16 cellular contexts compared by ENCODE assay signal in genomic region chr13:51261610-51262249, GRCh38. TPM values are rescaled to one million over a fixed set of nuclear protein-coding genes. Genes with fewer than 3 reads are reported as not detected.
A peak's percentile ranks its signal among the peaks of the same experiment; 100 is the strongest.
DNase-seq lines count a peak whose midpoint lies in the region; ATAC-seq and TF ChIP-seq lines count a peak whose summit lies in the region.
"Had no signal": no experiment of that assay in that cellular context is flagged by ENCODE, and none has a peak within 500 bp of the region (broad histone marks: within the 10 kb centered on the region; RNA-seq: fewer than 3 reads in every experiment).

No MANE protein-coding gene starts in this region.

- H3K27ac ChIP-seq in HUES48 (ENCODE audit: low read depth, low read length) (peak overlapping the region; percentile 41), esophagus muscularis mucosa (replicated peaks in 1 of 4) (peak overlapping the region; percentile 49 to 76 (median 62)), left lung (no peak overlapping the region)

- CTCF ChIA-PET in activated CD4-positive, alpha-beta memory T cell treated with anti-CD3 and anti-CD28 coated beads for 36 hours (lab: Charles Lee): interaction anchor here (1.4 to 2.2 kb wide), 2 partner anchors 24 to 26 kb away, joined by 4 to 10 read pairs; no protein-coding TSS in a partner anchor

- H3K27ac Mint-ChIP-seq in activated CD4-positive, alpha-beta memory T cell treated with anti-CD3 and anti-CD28 coated beads for 36 hours: no peak overlapping the region
- H3K27ac Mint-ChIP-seq: CD4-positive, CD25-positive, alpha-beta regulatory T cell had no signal

- no peaks in the 10 kb centered on the region for H3K36me3 Mint-ChIP-seq in activated CD4-positive, alpha-beta memory T cell treated with anti-CD3 and anti-CD28 coated beads for 36 hours
- H3K36me3 Mint-ChIP-seq: CD4-positive, CD25-positive, alpha-beta regulatory T cell had no signal

- H3K4me1 ChIP-seq in HUES48 (ENCODE audit: control insufficient read depth, insufficient read depth, low read length) (peaks cover 34% of the 10 kb centered on the region), esophagus muscularis mucosa (peaks cover 30 to 49% (median 41%) of the 10 kb centered on the region in 4 donors), left lung (no peaks in the 10 kb centered on the region)

- TF ChIP-seq POLR2A in esophagus muscularis mucosa (IDR thresholded peaks at IDR 0.05; ENCODE audit: low read depth): no peak

- H3K27me3 Mint-ChIP-seq in activated CD4-positive, alpha-beta memory T cell treated with anti-CD3 and anti-CD28 coated beads for 36 hours: peaks cover 3% of the 10 kb centered on the region
- H3K27me3 Mint-ChIP-seq: CD4-positive, CD25-positive, alpha-beta regulatory T cell had no signal

- no peaks in the 10 kb centered on the region for H3K9me3 ChIP-seq in HUES48 (ENCODE audit: control insufficient read depth, insufficient read depth, low read length)
- H3K9me3 ChIP-seq in esophagus muscularis mucosa: no peaks in the 10 kb centered on the region
- no peaks in the 10 kb centered on the region for H3K9me3 ChIP-seq in left lung

- WGBS in esophagus muscularis mucosa: 67% methylated on average over 5 of the region's 5 CpGs

- TF ChIP-seq CTCF in esophagus muscularis mucosa (IDR thresholded peaks at IDR 0.05) (no peak), left lung (IDR thresholded peaks at IDR 0.05) (no peak)

- H3K36me3 ChIP-seq in HUES48 (ENCODE audit: control insufficient read depth, insufficient read depth, low read length) (peaks cover 99% of the 10 kb centered on the region), esophagus muscularis mucosa (peaks cover 0 to 55% (median 21%) of the 10 kb centered on the region in 4 donors), left lung (no peaks in the 10 kb centered on the region)

- H3K4me1 Mint-ChIP-seq in activated CD4-positive, alpha-beta memory T cell treated with anti-CD3 and anti-CD28 coated beads for 36 hours (ENCODE audit: low read depth): no peaks in the 10 kb centered on the region
- H3K4me1 Mint-ChIP-seq: CD4-positive, CD25-positive, alpha-beta regulatory T cell had no signal

- no peak overlapping the region for H3K4me3 Mint-ChIP-seq in activated CD4-positive, alpha-beta memory T cell treated with anti-CD3 and anti-CD28 coated beads for 36 hours
- H3K4me3 Mint-ChIP-seq: CD4-positive, CD25-positive, alpha-beta regulatory T cell had no signal

- H3K9ac ChIP-seq in HUES48 (ENCODE audit: low read depth, low read length): no peak overlapping the region

- H3K4me3 ChIP-seq in HUES48 (ENCODE audit: low read depth, low read length) (no peak overlapping the region), esophagus muscularis mucosa (no peak overlapping the region), left lung (no peak overlapping the region)
- H3K4me3 ChIP-seq: GM12878 had no signal

- intact Hi-C loops in esophagus muscularis mucosa (cut with DNase I): no loop called here
- intact Hi-C loops in activated CD4-positive, alpha-beta memory T cell treated with anti-CD3 and anti-CD28 coated beads for 36 hours (cut with micrococcal nuclease): no loop called here
- intact Hi-C loops in left lung (cut with DNase I): no loop called here

- ATAC-seq in left lobe of liver (no peak), left lung (no peak)
- ATAC-seq: GM12878, PC-3 had no signal

- DNase-seq in esophagus muscularis mucosa (ENCODE audit: extremely low spot score): no peak
- DNase-seq in left lobe of liver (ENCODE audit: low spot score): peak; percentile 31
- DNase-seq in stimulated activated CD8-positive, alpha-beta memory T cell treated with anti-CD3 and anti-CD28 coated beads, Interleukin-4, amount 100 ng/mL, for 48 hours: peak; percentile 14
- no peak for DNase-seq in AG08395 (ENCODE audit: low spot score)
- no peak for DNase-seq in activated CD4-positive, alpha-beta memory T cell treated with anti-CD3 and anti-CD28 coated beads for 36 hours
- DNase-seq in stimulated activated CD4-positive, alpha-beta T cell treated with anti-CD3 and anti-CD28 coated beads, Interleukin-2, amount 100 ng/mL, for 24 hours: no peak
- DNase-seq in left lung: no peak
- DNase-seq: Calu3; CD4-positive, CD25-positive, alpha-beta regulatory T cell; GOT3; MM.1S; NCI-H1105 treated with DMSO at 0.1 percent for 48 hours; NCI-H187; PC-3 had no signal

- no peaks in the 10 kb centered on the region for H3K9me3 Mint-ChIP-seq in activated CD4-positive, alpha-beta memory T cell treated with anti-CD3 and anti-CD28 coated beads for 36 hours

- POLR2A ChIA-PET in activated CD4-positive, alpha-beta memory T cell treated with anti-CD3 and anti-CD28 coated beads for 36 hours (lab: Charles Lee): no interaction called here

- TF ChIP-seq EP300 in esophagus muscularis mucosa (IDR thresholded peaks at IDR 0.05): no peak

- H3K27me3 ChIP-seq in HUES48 (ENCODE audit: control insufficient read depth, insufficient read depth, low read length) (no peaks in the 10 kb centered on the region), esophagus muscularis mucosa (no peaks in the 10 kb centered on the region), left lung (no peaks in the 10 kb centered on the region)

RNA-seq across cellular contexts. Expression of gene FAM124A, which starts 39.5 kb away (rescaled TPM):
- total RNA-seq in esophagus muscularis mucosa (10 to 100 TPM; 17.0 to 30.3 (median 21.0) TPM), left lobe of liver (0.50 TPM), left lung (1 to 10 TPM; 2.4 to 4.1 TPM)
- total RNA-seq in activated CD4-positive, alpha-beta memory T cell treated with anti-CD3 and anti-CD28 coated beads for 36 hours: under 1 TPM; 0.15 to 0.24 TPM
- total RNA-seq: CD4-positive, CD25-positive, alpha-beta regulatory T cell; GM12878 had no signal

Comparison
In these comparisons a context has a peak if more than half of its experiments do, and no peak if none do; other contexts are left out.
1. H3K27ac ChIP-seq: peak in HUES48 (single experiment) and esophagus muscularis mucosa (4 of 4); none in left lung (0 of 2).
2. DNase-seq: peak in left lobe of liver (single experiment) and stimulated activated CD8-positive, alpha-beta memory T cell treated with anti-CD3 and anti-CD28 coated beads, Interleukin-4, amount 100 ng/mL, for 48 hours (single experiment); none in esophagus muscularis mucosa (single experiment), AG08395 (single experiment), activated CD4-positive, alpha-beta memory T cell treated with anti-CD3 and anti-CD28 coated beads for 36 hours (single experiment), stimulated activated CD4-positive, alpha-beta T cell treated with anti-CD3 and anti-CD28 coated beads, Interleukin-2, amount 100 ng/mL, for 24 hours (0 of 2) and left lung (0 of 2).